Comparison of ENCODE assay signal across 13 cellular contexts in genomic region chr11:125082611-125083311, GRCh38. TPM values are rescaled to one million over a fixed set of nuclear protein-coding genes. Genes with fewer than 3 reads are reported as not detected.
DNase-seq lines count a peak whose midpoint lies in the region; FAIRE-seq and TF ChIP-seq lines count a peak whose summit lies in the region.
"Had no signal": no experiment of that assay in that cellular context is flagged by ENCODE, and none has a peak within 500 bp of the region (broad histone marks: within the 10 kb centered on the region; RNA-seq: fewer than 3 reads in every experiment).

No MANE protein-coding gene starts in this region.

- H3K4ac ChIP-seq in neuronal stem cell (ENCODE audit: low read length): no peak overlapping the region

- no peak overlapping the region for H2AK5ac ChIP-seq in neuronal stem cell (ENCODE audit: low read depth, low read length)

- peak overlapping the region; percentile 40 for H2BK5ac ChIP-seq in neuronal stem cell (ENCODE audit: low read length)

- no peak overlapping the region for H3K23ac ChIP-seq in neuronal stem cell (ENCODE audit: low read depth, low read length, poor library complexity)

- intact Hi-C loops in endothelial cell of umbilical vein (cut with micrococcal nuclease): no loop called here

- no peak overlapping the region for H2BK15ac ChIP-seq in neuronal stem cell (ENCODE audit: low read length)

- no peak overlapping the region for H2BK12ac ChIP-seq in neuronal stem cell (ENCODE audit: low read length)

- no peaks in the 10 kb centered on the region for H3K79me2 ChIP-seq in endothelial cell of umbilical vein (ENCODE audit: control insufficient read depth, insufficient read depth, low read length)

- peak overlapping the region; percentile 73 for H3K18ac ChIP-seq in neuronal stem cell (ENCODE audit: low read length)

- TF ChIP-seq CTCF in endothelial cell of umbilical vein (IDR thresholded peaks at IDR 0.05; ENCODE audit: extremely low read depth in 1 of 2, insufficient read depth in 1 of 2, low read depth in 1 of 2, low read length in 2 of 2): no peak

- H3K27ac ChIP-seq in endothelial cell of umbilical vein (ENCODE audit: insufficient read depth, low read depth, low read length): peak overlapping the region; percentile 52
- no peak overlapping the region for H3K27ac ChIP-seq in neuronal stem cell (replicated peaks; ENCODE audit: low read length)
- H3K27ac ChIP-seq: pancreas had no signal

- in situ Hi-C loops in Caki2 (cut with HindIII; ENCODE audit: low pct_unique_long_range_greater_than_20kb, low sequenced_read_pairs): no loop called here

- H3K4me3 ChIP-seq in endothelial cell of umbilical vein (replicated peaks in 1 of 3; ENCODE audit: insufficient read depth in 1 of 3, low read depth in 1 of 3, low read length in 3 of 3) (no peak overlapping the region), neuronal stem cell (ENCODE audit: low read length in 2 of 2) (no peak overlapping the region)
- H3K4me3 ChIP-seq: HAP-1, pancreas had no signal

- H3K36me3 ChIP-seq in endothelial cell of umbilical vein (ENCODE audit: control insufficient read depth in 2 of 2, extremely low read depth in 1 of 2, insufficient read depth in 2 of 2, low read length in 2 of 2) (no peaks in the 10 kb centered on the region), neuronal stem cell (replicated peaks in 1 of 2; ENCODE audit: control insufficient read depth in 2 of 2, insufficient read depth in 2 of 2, low read length in 2 of 2) (peaks cover 0 to 2% of the 10 kb centered on the region in 2 donors)
- H3K36me3 ChIP-seq: HAP-1, pancreas had no signal

- H3K9me3 ChIP-seq in endothelial cell of umbilical vein (replicated peaks; ENCODE audit: control insufficient read depth, insufficient read depth, low read length): no peaks in the 10 kb centered on the region
- H3K9me3 ChIP-seq in neuronal stem cell (replicated peaks in 1 of 2; ENCODE audit: control insufficient read depth in 2 of 2, insufficient read depth in 1 of 2, low read depth in 1 of 2, low read length in 2 of 2): peaks cover 0 to 2% of the 10 kb centered on the region in 2 donors
- H3K9me3 ChIP-seq: HAP-1, pancreas had no signal

- no CpG with 5 or more reads among the region's 10 CpGs for WGBS in neuronal stem cell (ENCODE audit: extremely low coverage in 2 of 2, insufficient read length in 2 of 2, insufficient replicate concordance in 1 of 2), 2 donors

- BruUV-seq in endothelial cell of umbilical vein (replicated peaks; lab: Mats Ljungman, UMichigan): no TSS peak

- H3K27me3 ChIP-seq in endothelial cell of umbilical vein (ENCODE audit: control insufficient read depth in 2 of 2, insufficient read depth in 2 of 2, low read length in 2 of 2): no peaks in the 10 kb centered on the region
- no peaks in the 10 kb centered on the region for H3K27me3 ChIP-seq in neuronal stem cell (ENCODE audit: control insufficient read depth in 3 of 3, insufficient read depth in 3 of 3, low read depth in 1 of 3, low read length in 3 of 3)
- H3K27me3 ChIP-seq: pancreas had no signal

- no peak overlapping the region for H4K8ac ChIP-seq in neuronal stem cell (ENCODE audit: low read depth, low read length)

- H3K9me1 ChIP-seq in endothelial cell of umbilical vein (replicated peaks; ENCODE audit: control insufficient read depth, extremely low read depth, insufficient read depth, low read length): no peaks in the 10 kb centered on the region

- peak overlapping the region; percentile 71 for H2AFZ ChIP-seq in endothelial cell of umbilical vein (ENCODE audit: low read depth, low read length)
- H2AFZ ChIP-seq in neuronal stem cell (ENCODE audit: low read length): peak overlapping the region; percentile 45

- dilution Hi-C loops in endothelial cell of umbilical vein (cut with MboI; ENCODE audit: extremely low pct_ligation_motif_present, low sequenced_read_pairs): no loop called here

- DNase-seq in Caki2 (ENCODE audit: low read depth): peak; percentile 6
- peak; percentile 64 for DNase-seq in MV-4-11 (lab: John Stamatoyannopoulos, UW)
- peak; percentile 77 for DNase-seq in endothelial cell of umbilical vein (ENCODE audit: low read depth, low spot score)
- no peak for DNase-seq in neuronal stem cell (ENCODE audit: low spot score)
- DNase-seq in activated gamma-delta T cell treated with Interleukin-2 at 50 U/mL for 16 hours: no peak
- no peak for DNase-seq in NCI-H226
- no peak for DNase-seq in stimulated activated CD4-positive, alpha-beta T cell treated with anti-CD3 and anti-CD28 coated beads, Interleukin-4, amount 100 ng/mL, for 4 hours
- DNase-seq in NCI-H1930 (lab: John Stamatoyannopoulos, UW): no peak
- DNase-seq: activated CD8-positive, alpha-beta memory T cell treated with anti-CD3 and anti-CD28 coated beads, Interleukin-2, amount 50 U/mL, for 4 hours; COR-L47; NCI-H345 had no signal

- no peak for TF ChIP-seq POLR2A in endothelial cell of umbilical vein (IDR thresholded peaks at IDR 0.05; ENCODE audit: low read depth, low read length)

- H4K20me1 ChIP-seq in endothelial cell of umbilical vein (replicated peaks; ENCODE audit: control insufficient read depth, extremely low read depth, insufficient read depth, low read length): no peaks in the 10 kb centered on the region

- peak; percentile 96 for FAIRE-seq in endothelial cell of umbilical vein (lab: Jason Lieb, UNC)
- FAIRE-seq: pancreas had no signal

- H3K79me1 ChIP-seq in neuronal stem cell (ENCODE audit: low read depth, low read length): no peaks in the 10 kb centered on the region

- H3K4me1 ChIP-seq in endothelial cell of umbilical vein (ENCODE audit: control insufficient read depth, extremely low read depth, insufficient read depth, low read length) (peaks cover 12% of the 10 kb centered on the region), neuronal stem cell (ENCODE audit: control insufficient read depth in 2 of 2, insufficient read depth in 1 of 2, low read depth in 1 of 2, low read length in 2 of 2) (peaks cover 5 to 8% of the 10 kb centered on the region in 2 donors)
- H3K4me1 ChIP-seq: HAP-1, pancreas had no signal

- POLR2A ChIA-PET in endothelial cell of umbilical vein (lab: Charles Lee): interaction anchor here (0.6 to 0.7 kb wide), 2 partner anchors 132 to 204 kb away, joined by 3 to 8 read pairs; no protein-coding TSS in a partner anchor

- peak overlapping the region; percentile 2 for H3K4me2 ChIP-seq in endothelial cell of umbilical vein (ENCODE audit: insufficient read depth, low read length)
- H3K4me2 ChIP-seq in neuronal stem cell (ENCODE audit: insufficient read depth, low read length, poor library complexity, severe bottlenecking): no peak overlapping the region

- no peak overlapping the region for H4K91ac ChIP-seq in neuronal stem cell (ENCODE audit: low read depth, low read length, poor library complexity)

- H3K9ac ChIP-seq in endothelial cell of umbilical vein (replicated peaks; ENCODE audit: extremely low read depth, insufficient read depth, low read length) (no peak overlapping the region), neuronal stem cell (ENCODE audit: low read depth, low read length, poor library complexity) (no peak overlapping the region)

- no peak overlapping the region for H3K14ac ChIP-seq in neuronal stem cell (ENCODE audit: low read length)

- no peak overlapping the region for H2BK120ac ChIP-seq in neuronal stem cell (ENCODE audit: low read depth, low read length)

- CTCF ChIA-PET in endothelial cell of umbilical vein (lab: Charles Lee): interaction anchor here (0.5 to 1.6 kb wide), 12 partner anchors 9 to 346 kb away, joined by 3 to 11 read pairs (median 4); partner anchors contain the start of gene TMEM218

TF ChIP-seq in endothelial cell of umbilical vein, 7 proteins besides CTCF, POLR2A, EP300 and RAD21:
- TF ChIP-seq JUN (IDR thresholded peaks at IDR 0.05; ENCODE audit: borderline replicate concordance, insufficient read depth, insufficient read length, low read depth) (no peak), MYC (IDR thresholded peaks at IDR 0.05; ENCODE audit: low read depth, low read length) (no peak), MAX (IDR thresholded peaks at IDR 0.05; ENCODE audit: insufficient read depth, insufficient read length) (no peak), GATA2 (IDR thresholded peaks at IDR 0.05; ENCODE audit: insufficient read depth, insufficient read length, low read depth, low read length) (no peak), POLR2AphosphoS5 (IDR thresholded peaks at IDR 0.05; ENCODE audit: insufficient read depth, low read depth, low read length) (peak; percentile 51), EZH2 (IDR thresholded peaks at IDR 0.05; ENCODE audit: borderline replicate concordance, low read depth, low read length, severe bottlenecking) (no peak), FOS (IDR thresholded peaks at IDR 0.05; ENCODE audit: borderline replicate concordance, insufficient read depth, low read length) (peak; percentile 56)

RNA-seq across cellular contexts. Expression of gene SLC37A2, which starts 19.7 kb away (rescaled TPM):
- total RNA-seq in Caki2 (2014; rRNA removed; shearing (Covaris generic); ENCODE audit: low replicate concordance): 1.9 TPM in 1 of 2 replicates, not detected in the other
- total RNA-seq in endothelial cell of umbilical vein: 1.1 and 1.3 TPM in 2 replicates
- polyA plus RNA-seq in endothelial cell of umbilical vein: 1.7 and 2.1 TPM in 2 replicates
- 1.4 TPM in 2 replicates for polyA plus RNA-seq in endothelial cell of umbilical vein (2011; cell fraction: cytosol; rRNA removed)
- 2.8 and 4.1 TPM in 2 replicates for polyA plus RNA-seq in endothelial cell of umbilical vein (2011; cell fraction: nucleus; rRNA removed)
- 2.3 and 3.0 TPM in 2 replicates for polyA plus RNA-seq in endothelial cell of umbilical vein (2012)
- 1.8 and 2.5 TPM in 2 replicates for polyA minus RNA-seq in endothelial cell of umbilical vein
- not detected for polyA minus RNA-seq in endothelial cell of umbilical vein (2011; cell fraction: cytosol; rRNA and poly(A)+ RNA removed)
- polyA minus RNA-seq in endothelial cell of umbilical vein (2011; cell fraction: nucleus; rRNA and poly(A)+ RNA removed): 2.1 and 2.2 TPM in 2 replicates
- 0.66 TPM for polyA plus RNA-seq in neuronal stem cell (2013, experiment 1 of 2)
- 0.64 TPM for polyA plus RNA-seq in neuronal stem cell (2013, experiment 2 of 2)

RNA-seq across cellular contexts. Expression of gene TMEM218, which starts 28.7 kb away (rescaled TPM):
- 33.2 and 38.8 TPM in 2 replicates for total RNA-seq in Caki2 (2014; rRNA removed; shearing (Covaris generic); ENCODE audit: low replicate concordance)
- total RNA-seq in endothelial cell of umbilical vein: 17.9 and 23.8 TPM in 2 replicates
- polyA plus RNA-seq in endothelial cell of umbilical vein: 38.2 and 45.1 TPM in 2 replicates
- 28.7 and 28.8 TPM in 2 replicates for polyA plus RNA-seq in endothelial cell of umbilical vein (2011; cell fraction: cytosol; rRNA removed)
- 28.4 and 37.1 TPM in 2 replicates for polyA plus RNA-seq in endothelial cell of umbilical vein (2011; cell fraction: nucleus; rRNA removed)
- polyA plus RNA-seq in endothelial cell of umbilical vein (2012): 18.8 and 22.6 TPM in 2 replicates
- polyA minus RNA-seq in endothelial cell of umbilical vein: 17.9 and 21.5 TPM in 2 replicates
- polyA minus RNA-seq in endothelial cell of umbilical vein (2011; cell fraction: cytosol; rRNA and poly(A)+ RNA removed): 2.6 TPM
- polyA minus RNA-seq in endothelial cell of umbilical vein (2011; cell fraction: nucleus; rRNA and poly(A)+ RNA removed): 5.9 and 13.3 TPM in 2 replicates
- 25.3 TPM for polyA plus RNA-seq in neuronal stem cell (2013, experiment 1 of 2)
- polyA plus RNA-seq in neuronal stem cell (2013, experiment 2 of 2): 23.3 TPM

Comparison
In these comparisons a context has a peak if more than half of its experiments do, and no peak if none do; other contexts are left out.
1. DNase-seq: peak in Caki2 (single experiment), MV-4-11 (single experiment) and endothelial cell of umbilical vein (single experiment); none in neuronal stem cell (single experiment), activated gamma-delta T cell treated with Interleukin-2 at 50 U/mL for 16 hours (single experiment), NCI-H226 (single experiment), stimulated activated CD4-positive, alpha-beta T cell treated with anti-CD3 and anti-CD28 coated beads, Interleukin-4, amount 100 ng/mL, for 4 hours (0 of 2) and NCI-H1930 (0 of 2).